Comparison of ENCODE assay signal across 15 cellular contexts in the genomic region with DNA sequence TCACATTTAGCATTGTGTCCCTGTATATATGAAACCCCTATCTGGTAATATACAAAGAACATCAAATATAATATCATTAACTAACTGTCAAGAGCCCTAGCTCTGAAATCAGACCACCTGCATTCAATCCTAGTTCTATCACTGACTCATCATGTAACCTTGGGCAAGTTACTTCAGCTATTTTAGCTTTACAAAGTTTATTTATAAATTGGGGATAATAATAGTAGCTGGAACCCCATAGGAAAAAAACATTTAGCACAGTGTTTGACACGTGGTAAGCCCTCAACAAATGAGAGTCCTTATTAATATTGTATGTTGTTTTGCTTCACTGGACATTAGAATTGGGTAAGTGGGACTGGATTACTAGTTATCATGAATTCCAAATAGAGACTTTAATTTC.
DNase-seq lines count a peak whose midpoint lies in the region; ATAC-seq and TF ChIP-seq lines count a peak whose summit lies in the region.
"Had no signal": no experiment of that assay in that cellular context is flagged by ENCODE, and none has a peak within 500 bp of the region (broad histone marks: within the 10 kb centered on the region; RNA-seq: fewer than 3 reads in every experiment).

No MANE protein-coding gene starts in this region.

- DNase-seq in MCF 10A (ENCODE audit: unreplicated experiment) (no peak), mammary epithelial cell (no peak), choroid plexus epithelial cell (ENCODE audit: low read depth) (peak; percentile 25), mesenchymal stem cell (peak; percentile 55), KBM-7 (no peak), NOMO-1 treated with dmso at 0.1 percent for 144 hours (lab: John Stamatoyannopoulos, UW; ENCODE audit: unreplicated experiment) (no peak), NCI-H2029 treated with DMSO at 0.1 percent for 48 hours (lab: John Stamatoyannopoulos, UW) (no peak)
- DNase-seq: CD4-positive, CD25-positive, alpha-beta regulatory T cell; NCI-H1048; NCI-H1694; NCI-H774; SHP77 had no signal

- H3K9ac ChIP-seq in mammary epithelial cell (ENCODE audit: insufficient read depth, low read length): no peak overlapping the region
- H3K9ac ChIP-seq in mesenchymal stem cell (ENCODE audit: low read length): peak overlapping the region; percentile 31

- POLR2A ChIA-PET in MCF 10A (lab: Yijun Ruan, JAX): interaction anchor here (0.7 kb wide), 1 partner anchor 310 kb away, joined by 3 read pairs; no protein-coding TSS in a partner anchor

- no peaks in the 10 kb centered on the region for H4K20me1 ChIP-seq in mammary epithelial cell (ENCODE audit: insufficient read depth, low read length)

- intact Hi-C loops in MCF 10A (cut with micrococcal nuclease): no loop called here
- intact Hi-C loops in mammary epithelial cell (cut with micrococcal nuclease): no loop called here

- H3K23ac ChIP-seq in mesenchymal stem cell (ENCODE audit: low read length in 2 of 2): no peak overlapping the region

- H3K4me3 Mint-ChIP-seq in MCF 10A (ENCODE audit: unreplicated experiment): no peak overlapping the region
- no peak overlapping the region for H3K4me3 Mint-ChIP-seq in activated T-helper 17 cell treated with anti-CD3 and anti-CD28 coated beads, Interleukin-2, amount 50 U/mL, for 72 hours
- H3K4me3 Mint-ChIP-seq: CD4-positive, CD25-positive, alpha-beta regulatory T cell had no signal

- H3K27ac Mint-ChIP-seq in MCF 10A (ENCODE audit: low read depth, unreplicated experiment): peak overlapping the region; percentile 17
- H3K27ac Mint-ChIP-seq in activated T-helper 17 cell treated with anti-CD3 and anti-CD28 coated beads, Interleukin-2, amount 50 U/mL, for 72 hours: no peak overlapping the region
- H3K27ac Mint-ChIP-seq: CD4-positive, CD25-positive, alpha-beta regulatory T cell had no signal

- dilution Hi-C loops in mammary epithelial cell (cut with HindIII; ENCODE audit: low sequenced_read_pairs): no loop called here

- H2BK120ac ChIP-seq in mesenchymal stem cell (ENCODE audit: low read depth, low read length): no peak overlapping the region

- WGBS in mammary epithelial cell (ENCODE audit: low coverage, missing lambda C conversion rate): 75% methylated on average over 1 of the region's 1 CpG
- 71% methylated on average over 1 of the region's 1 CpG for WGBS in mesenchymal stem cell

- no peak overlapping the region for H3K4ac ChIP-seq in mesenchymal stem cell (ENCODE audit: low read depth in 1 of 2, low read length in 2 of 2)

- H3K9me3 Mint-ChIP-seq in MCF 10A (ENCODE audit: unreplicated experiment): no peaks in the 10 kb centered on the region
- no peaks in the 10 kb centered on the region for H3K9me3 Mint-ChIP-seq in activated T-helper 17 cell treated with anti-CD3 and anti-CD28 coated beads, Interleukin-2, amount 50 U/mL, for 72 hours
- H3K9me3 Mint-ChIP-seq: CD4-positive, CD25-positive, alpha-beta regulatory T cell; IgD-negative memory B cell had no signal

- no peaks in the 10 kb centered on the region for H3K9me3 ChIP-seq in mammary epithelial cell (replicated peaks; ENCODE audit: insufficient read depth, low read length)
- no peaks in the 10 kb centered on the region for H3K9me3 ChIP-seq in mesenchymal stem cell (ENCODE audit: control insufficient read depth, low read length)

- H3K27me3 ChIP-seq in mammary epithelial cell (ENCODE audit: insufficient read depth, low read length) (no peaks in the 10 kb centered on the region), mesenchymal stem cell (ENCODE audit: control insufficient read depth in 1 of 2, insufficient read depth in 1 of 2, low read length in 2 of 2) (no peaks in the 10 kb centered on the region)

- H3K27ac ChIP-seq in mammary epithelial cell (ENCODE audit: insufficient read depth, low read depth, low read length): no peak overlapping the region
- no peak overlapping the region for H3K27ac ChIP-seq in mesenchymal stem cell (ENCODE audit: low read length, poor library complexity, severe bottlenecking)
- H3K27ac ChIP-seq: 22Rv1 had no signal

- in situ Hi-C loops in mammary epithelial cell (cut with MboI; ENCODE audit: low sequenced_read_pairs in 2 of 2): no loop called here
- in situ Hi-C loops in KBM-7 (cut with MboI; ENCODE audit: low pct_unique_long_range_greater_than_20kb, low sequenced_read_pairs): no loop called here

- H3K79me2 ChIP-seq in mammary epithelial cell (ENCODE audit: insufficient read depth, low read length): no peaks in the 10 kb centered on the region

- no peaks in the 10 kb centered on the region for H3K36me3 ChIP-seq in mammary epithelial cell (ENCODE audit: insufficient read depth, low read length)
- peaks cover 0 to 47% of the 10 kb centered on the region in 2 experiments for H3K36me3 ChIP-seq in mesenchymal stem cell (ENCODE audit: control insufficient read depth in 1 of 2, insufficient read depth in 2 of 2, low read depth in 1 of 2, low read length in 2 of 2)

- BruUV-seq in MCF 10A (replicated peaks; lab: Mats Ljungman, UMichigan) (no TSS peak), mammary epithelial cell (replicated peaks; lab: Mats Ljungman, UMichigan) (no TSS peak)

- H3K4me3 ChIP-seq in mammary epithelial cell (replicated peaks in 1 of 3; ENCODE audit: insufficient read depth in 1 of 3, low read depth in 2 of 3, low read length in 3 of 3): no peak overlapping the region
- H3K4me3 ChIP-seq in choroid plexus epithelial cell (ENCODE audit: low read depth, low read length): no peak overlapping the region
- no peak overlapping the region for H3K4me3 ChIP-seq in mesenchymal stem cell (ENCODE audit: insufficient read depth in 1 of 2, low read depth in 1 of 2, low read length in 2 of 2)

- H2BK12ac ChIP-seq in mesenchymal stem cell (ENCODE audit: low read length in 2 of 2): no peak overlapping the region

- ATAC-seq in activated T-helper 17 cell treated with anti-CD3 and anti-CD28 coated beads, Interleukin-2, amount 50 U/mL, for 72 hours (replicated peaks): no peak

- CTCF ChIA-PET in MCF 10A (lab: Yijun Ruan, JAX): no interaction called here
- CTCF ChIA-PET in mammary epithelial cell (lab: Charles Lee; ENCODE audit: low non-redundant PET): no interaction called here

- no peak overlapping the region for H3K14ac ChIP-seq in mesenchymal stem cell (ENCODE audit: low read length in 2 of 2)

- no peak overlapping the region for H2AFZ ChIP-seq in mammary epithelial cell (ENCODE audit: low read depth, low read length)
- H2AFZ ChIP-seq in mesenchymal stem cell (ENCODE audit: low read depth, low read length): no peak overlapping the region

- H3K27me3 Mint-ChIP-seq in MCF 10A (ENCODE audit: insufficient read depth, unreplicated experiment): peaks cover 20% of the 10 kb centered on the region
- H3K27me3 Mint-ChIP-seq in activated T-helper 17 cell treated with anti-CD3 and anti-CD28 coated beads, Interleukin-2, amount 50 U/mL, for 72 hours: peaks cover 20% of the 10 kb centered on the region
- H3K27me3 Mint-ChIP-seq: CD4-positive, CD25-positive, alpha-beta regulatory T cell; IgD-negative memory B cell had no signal

- no peak overlapping the region for H2AK5ac ChIP-seq in mesenchymal stem cell (ENCODE audit: low read length, severe bottlenecking)

- no peak overlapping the region for H4K8ac ChIP-seq in mesenchymal stem cell (ENCODE audit: low read length)

- no peaks in the 10 kb centered on the region for H3K36me3 Mint-ChIP-seq in MCF 10A (ENCODE audit: insufficient read depth, unreplicated experiment)
- H3K36me3 Mint-ChIP-seq in activated T-helper 17 cell treated with anti-CD3 and anti-CD28 coated beads, Interleukin-2, amount 50 U/mL, for 72 hours (ENCODE audit: low read depth): no peaks in the 10 kb centered on the region
- H3K36me3 Mint-ChIP-seq: CD4-positive, CD25-positive, alpha-beta regulatory T cell had no signal

- no peak overlapping the region for H3K18ac ChIP-seq in mesenchymal stem cell (ENCODE audit: low read depth in 1 of 2, low read length in 2 of 2)

- H3K4me1 ChIP-seq in mammary epithelial cell (ENCODE audit: insufficient read depth, low read length): peaks cover 7% of the 10 kb centered on the region
- no peaks in the 10 kb centered on the region for H3K4me1 ChIP-seq in mesenchymal stem cell (ENCODE audit: control insufficient read depth, insufficient read depth, low read depth, low read length)

- H3K79me1 ChIP-seq in mesenchymal stem cell (replicated peaks; ENCODE audit: low read length, poor library complexity, severe bottlenecking): no peaks in the 10 kb centered on the region

- H3K4me2 ChIP-seq in mammary epithelial cell (ENCODE audit: insufficient read depth, low read depth, low read length) (no peak overlapping the region), mesenchymal stem cell (ENCODE audit: low read length, poor library complexity, severe bottlenecking) (no peak overlapping the region)

- H2BK5ac ChIP-seq in mesenchymal stem cell (ENCODE audit: low read depth, low read length, poor library complexity, severe bottlenecking): no peak overlapping the region

- no peak overlapping the region for H4K91ac ChIP-seq in mesenchymal stem cell (ENCODE audit: low read length)

- TF ChIP-seq CTCF in MCF 10A (IDR thresholded peaks at IDR 0.05; ENCODE audit: unreplicated experiment): no peak
- no peak for TF ChIP-seq CTCF in mammary epithelial cell (conservative IDR thresholded peaks at IDR 0.05 in 1 of 2, IDR thresholded peaks at IDR 0.05 in 1 of 2; ENCODE audit: extremely low read depth in 1 of 2, insufficient read depth in 1 of 2, low read depth in 1 of 2, low read length in 2 of 2)
- TF ChIP-seq CTCF in choroid plexus epithelial cell (conservative IDR thresholded peaks at IDR 0.05; ENCODE audit: low read depth, low read length): no peak

- H2BK15ac ChIP-seq in mesenchymal stem cell (ENCODE audit: low read depth, poor library complexity, severe bottlenecking): no peak overlapping the region

- peaks cover 21% of the 10 kb centered on the region for H3K4me1 Mint-ChIP-seq in MCF 10A (ENCODE audit: insufficient read depth, unreplicated experiment)
- no peaks in the 10 kb centered on the region for H3K4me1 Mint-ChIP-seq in activated T-helper 17 cell treated with anti-CD3 and anti-CD28 coated beads, Interleukin-2, amount 50 U/mL, for 72 hours
- H3K4me1 Mint-ChIP-seq: CD4-positive, CD25-positive, alpha-beta regulatory T cell had no signal

Comparison
In these comparisons a context has a peak if more than half of its experiments do, and no peak if none do; other contexts are left out.
1. DNase-seq: peak in choroid plexus epithelial cell (single experiment) and mesenchymal stem cell (single experiment); none in MCF 10A (single experiment), mammary epithelial cell (single experiment), KBM-7 (single experiment), NOMO-1 treated with dmso at 0.1 percent for 144 hours (single experiment) and NCI-H2029 treated with DMSO at 0.1 percent for 48 hours (single experiment).